1 cellular context compared by ENCODE assay signal in the genomic region with DNA sequence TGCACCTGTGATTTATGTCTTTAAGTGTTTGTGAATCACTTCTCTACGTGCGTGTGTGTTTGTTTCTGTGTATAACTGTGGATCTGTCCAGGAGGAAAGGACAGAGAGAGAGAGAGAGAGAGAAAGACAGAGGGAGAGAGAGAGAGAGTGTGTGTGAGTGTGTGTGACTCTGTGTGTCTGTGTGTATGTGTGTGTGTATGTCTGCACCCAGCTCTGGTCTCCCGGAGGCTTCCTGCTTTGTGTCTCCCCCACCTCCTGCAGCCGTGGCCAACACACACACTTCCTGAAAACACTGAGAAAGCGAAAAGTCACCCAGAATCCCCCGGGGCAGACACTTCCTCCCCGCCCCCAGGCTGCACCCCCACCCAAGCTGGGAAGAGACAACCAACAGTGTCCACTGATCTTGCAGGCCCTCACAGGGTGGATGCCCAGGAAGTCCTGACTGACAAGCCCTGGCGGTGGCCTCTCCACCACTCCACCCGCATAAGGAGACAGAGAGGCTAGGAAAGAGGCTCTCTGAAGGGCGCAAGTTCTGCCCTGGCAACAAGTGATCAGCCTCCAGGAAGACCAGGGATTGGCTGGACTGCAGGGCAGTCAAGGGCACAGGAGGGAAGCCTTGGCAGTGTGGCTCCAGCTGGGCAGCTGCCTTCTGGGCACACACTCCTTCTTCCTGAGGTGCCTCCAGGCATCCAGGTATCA.
A peak's percentile ranks its signal among the peaks of the same experiment; 100 is the strongest.
TF ChIP-seq lines count a peak whose summit lies in the region.

No MANE protein-coding gene starts in this region.

TF ChIP-seq in H1, 55 proteins besides CTCF, POLR2A, EP300 and RAD21 (continued from another document):
- TF ChIP-seq, protein P1, sequence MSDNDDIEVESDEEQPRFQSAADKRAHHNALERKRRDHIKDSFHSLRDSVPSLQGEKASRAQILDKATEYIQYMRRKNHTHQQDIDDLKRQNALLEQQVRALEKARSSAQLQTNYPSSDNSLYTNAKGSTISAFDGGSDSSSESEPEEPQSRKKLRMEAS (IDR thresholded peaks at IDR 0.05): no peak
- TF ChIP-seq GTF2F1 (IDR thresholded peaks at IDR 0.05; ENCODE audit: borderline replicate concordance, low read depth, low read length) (no peak), SP1 (IDR thresholded peaks at IDR 0.05; ENCODE audit: low read depth, low read length) (peak; percentile 46; the same call in 1 of the 2 replicates), SAP30 (IDR thresholded peaks at IDR 0.05; ENCODE audit: insufficient read depth, insufficient replicate concordance, low read length) (no peak), RFX5 (IDR thresholded peaks at IDR 0.05; ENCODE audit: borderline replicate concordance, low read depth, low read length) (peak; percentile 99), POLR2AphosphoS5 (IDR thresholded peaks at IDR 0.05; ENCODE audit: low read depth, low read length) (no peak), TBP (IDR thresholded peaks at IDR 0.05; ENCODE audit: low read depth, low read length) (no peak), FOSL1 (IDR thresholded peaks at IDR 0.05; ENCODE audit: insufficient read depth, low read depth, low read length) (no peak), CHD2 (IDR thresholded peaks at IDR 0.05; ENCODE audit: low read length) (0 out of 2 replicates have a peak, but pooled peaks have one; percentile 55)
